9 cellular contexts compared by ENCODE assay signal in the genomic region with DNA sequence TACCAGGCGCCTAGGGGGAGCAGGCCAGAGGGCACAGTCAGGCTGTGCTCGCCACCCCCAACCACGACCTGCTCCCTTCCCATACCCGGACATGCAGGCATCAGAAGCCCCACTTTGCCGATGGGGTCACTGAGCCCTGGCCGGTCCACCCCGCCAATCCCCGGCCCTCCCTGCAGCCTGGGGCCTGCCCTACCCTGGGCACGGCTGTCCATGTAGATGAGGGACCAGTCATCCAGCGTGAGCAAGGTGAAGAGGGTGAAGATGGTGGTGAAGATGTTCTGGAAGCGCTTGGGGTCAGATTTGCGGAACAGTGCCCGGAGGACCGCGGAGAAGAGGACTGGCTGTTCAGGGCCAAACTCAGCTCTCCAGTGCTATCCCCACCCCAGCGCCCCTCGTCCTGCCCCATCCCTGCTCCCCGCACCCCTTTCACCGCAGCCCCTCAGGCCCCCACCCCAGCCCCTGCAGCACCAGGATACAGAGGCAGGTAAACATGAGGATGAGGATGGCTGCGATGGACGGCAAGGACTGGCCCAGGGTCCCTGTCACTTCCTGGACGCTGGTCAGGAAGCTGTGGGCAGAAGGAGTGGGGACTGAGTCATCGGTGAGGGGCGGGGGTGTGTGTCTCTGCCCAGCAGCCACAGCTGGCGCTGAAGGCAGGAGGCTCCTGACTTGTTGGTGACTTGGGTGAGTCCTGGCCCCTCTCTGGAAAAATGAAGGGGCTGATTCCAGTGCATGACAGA. TPM values are rescaled to one million over a fixed set of nuclear protein-coding genes. Genes with fewer than 3 reads are reported as not detected.
DNase-seq lines count a peak whose midpoint lies in the region; ATAC-seq, FAIRE-seq and TF ChIP-seq lines count a peak whose summit lies in the region.
"Had no signal": no experiment of that assay in that cellular context is flagged by ENCODE, and none has a peak within 500 bp of the region (broad histone marks: within the 10 kb centered on the region; RNA-seq: fewer than 3 reads in every experiment).

No MANE protein-coding gene starts in this region.

- peaks cover 18% of the 10 kb centered on the region for H3K27me3 ChIP-seq in left ventricle myocardium inferior (ENCODE audit: low read depth)
- peaks cover 6% of the 10 kb centered on the region for H3K27me3 ChIP-seq in foreskin keratinocyte

- TF ChIP-seq CTCF in left ventricle myocardium inferior (IDR thresholded peaks at IDR 0.05; ENCODE audit: borderline replicate concordance) (no peak), foreskin keratinocyte (conservative IDR thresholded peaks at IDR 0.05) (no peak)

- peak; percentile 72 for FAIRE-seq in urothelium cell line (lab: Jason Lieb, UNC)

- H3K36me3 ChIP-seq in left ventricle myocardium inferior, result no peaks in the 10 kb centered on the region

- ATAC-seq in Right ventricle myocardium superior (ENCODE audit: poor library complexity), result peak; percentile 23
- peak; percentile 36 for ATAC-seq in foreskin keratinocyte

- H3K4me1 ChIP-seq in left ventricle myocardium inferior (peaks cover 18% of the 10 kb centered on the region), foreskin keratinocyte (no peaks in the 10 kb centered on the region)

- no peak overlapping the region for H3K4me3 ChIP-seq in left ventricle myocardium inferior

- DNase-seq in Right ventricle myocardium superior (peak; percentile 61), left ventricle myocardium inferior (no peak), T1000 (lab: John Stamatoyannopoulos, UW) (peak; percentile 57), foreskin keratinocyte (peak in 1 of 2 donors; percentile 40), urothelium cell line (ENCODE audit: low spot score) (peak; percentile 94), retina (no peak), HuH-7.5 (ENCODE audit: low spot score) (no peak)
- DNase-seq in activated CD4-positive, CD25-positive, alpha-beta regulatory T cell (lab: John Stamatoyannopoulos, UW), result no peak
- DNase-seq: DMS79 treated with DMSO at 0.1 percent for 48 hours had no signal

- no peaks in the 10 kb centered on the region for H3K9me3 ChIP-seq in left ventricle myocardium inferior (replicated peaks)

- H3K27ac ChIP-seq in left ventricle myocardium inferior (replicated peaks), result no peak overlapping the region
- no peak overlapping the region for H3K27ac ChIP-seq in foreskin keratinocyte

- intact Hi-C loops in Right ventricle myocardium superior (cut with DNase I) (no loop called here), left ventricle myocardium inferior (cut with micrococcal nuclease) (no loop called here)

RNA-seq across cellular contexts. Expression of a gene that starts 5.5 kb away (rescaled TPM):
- total RNA-seq in Right ventricle myocardium superior, result not detected
- total RNA-seq in left ventricle myocardium inferior, result not detected
- not detected in 2 replicates for total RNA-seq in foreskin keratinocyte
- not detected in 2 replicates for polyA plus RNA-seq in foreskin keratinocyte

RNA-seq across cellular contexts. Expression of a gene that starts 9.0 kb away (rescaled TPM):
- total RNA-seq in Right ventricle myocardium superior (not detected), left ventricle myocardium inferior (not detected), foreskin keratinocyte (0.28 and 0.82 TPM in 2 replicates)
- polyA plus RNA-seq in foreskin keratinocyte, result 0.25 and 0.78 TPM in 2 replicates

RNA-seq across cellular contexts. Expression of a gene that starts 18.5 kb away (rescaled TPM):
- 256 TPM for total RNA-seq in Right ventricle myocardium superior
- total RNA-seq in left ventricle myocardium inferior, result 215 TPM
- 72.7 and 118 TPM in 2 replicates for total RNA-seq in foreskin keratinocyte
- 267 and 278 TPM in 2 replicates for polyA plus RNA-seq in foreskin keratinocyte

RNA-seq across cellular contexts. Expression of a gene that starts 18.8 kb away (rescaled TPM):
- total RNA-seq in Right ventricle myocardium superior (20.1 TPM), left ventricle myocardium inferior (19.7 TPM), foreskin keratinocyte (40.6 and 42.4 TPM in 2 replicates)
- polyA plus RNA-seq in foreskin keratinocyte, result 26.9 and 33.3 TPM in 2 replicates

RNA-seq across cellular contexts. Expression of a gene that starts 28.2 kb away (rescaled TPM):
- total RNA-seq in Right ventricle myocardium superior (0.73 TPM), left ventricle myocardium inferior (1.3 TPM), foreskin keratinocyte (not detected in 2 replicates)
- polyA plus RNA-seq in foreskin keratinocyte, result not detected in 2 replicates

Comparison
In these comparisons a context has a peak if more than half of its experiments do, and no peak if none do; other contexts are left out.
1. DNase-seq: peak in Right ventricle myocardium superior (single experiment), T1000 (single experiment) and urothelium cell line (single experiment); none in left ventricle myocardium inferior (single experiment), retina (single experiment), HuH-7.5 (single experiment) and activated CD4-positive, CD25-positive, alpha-beta regulatory T cell (0 of 4).